20 cellular contexts compared by ENCODE assay signal in genomic region chr17:75400326-75400939, GRCh38. TPM values are rescaled to one million over a fixed set of nuclear protein-coding genes. Genes with fewer than 3 reads are reported as not detected.
DNase-seq lines count a peak whose midpoint lies in the region; ATAC-seq and TF ChIP-seq lines count a peak whose summit lies in the region.
"Had no signal": no experiment of that assay in that cellular context is flagged by ENCODE, and none has a peak within 500 bp of the region (broad histone marks: within the 10 kb centered on the region; RNA-seq: fewer than 3 reads in every experiment).

No MANE protein-coding gene starts in this region.

- no peaks in the 10 kb centered on the region for H3K9me2 ChIP-seq in GM23338 (ENCODE audit: insufficient read depth)

- no peak for ATAC-seq in central memory CD8-positive, alpha-beta T cell (replicated peaks; ENCODE audit: extremely low read depth, poor library complexity, severe bottlenecking)
- ATAC-seq in GM21390 (IDR thresholded peaks at IDR 0.05; ENCODE audit: unreplicated experiment) (no peak), GM23338 (no peak)
- ATAC-seq: A549, SK-N-SH treated with all-trans-retinoic acid at 6 μM for 48 hours had no signal

- peaks cover 26% of the 10 kb centered on the region for H3K36me3 Mint-ChIP-seq in central memory CD8-positive, alpha-beta T cell (ENCODE audit: insufficient read depth)
- H3K36me3 Mint-ChIP-seq in GM23338 (ENCODE audit: low read depth) = peaks cover 4% of the 10 kb centered on the region; the same call in 1 of the 3 replicates

- no peaks in the 10 kb centered on the region for H3K9me3 ChIP-seq in neutrophil
- H3K9me3 ChIP-seq: A549, BLaER1 had no signal

- H3K27me3 ChIP-seq in neutrophil (no peaks in the 10 kb centered on the region), GM23338 (ENCODE audit: insufficient read depth) (no peaks in the 10 kb centered on the region)
- H3K27me3 ChIP-seq: BLaER1 had no signal

- no peak overlapping the region for H2AFZ ChIP-seq in GM23338

- H3K9me3 Mint-ChIP-seq in central memory CD8-positive, alpha-beta T cell = no peaks in the 10 kb centered on the region
- H3K9me3 Mint-ChIP-seq in GM23338 = no peaks in the 10 kb centered on the region

- H3K4me2 ChIP-seq in GM23338 = no peak overlapping the region
- H3K4me2 ChIP-seq: A549, BLaER1, smooth muscle cell had no signal

- H3K27ac ChIP-seq in neutrophil (peak overlapping the region; percentile 44), GM23338 (ENCODE audit: low read depth) (no peak overlapping the region)
- H3K27ac ChIP-seq: A549, BLaER1 had no signal

- no peak overlapping the region for H3K4me3 Mint-ChIP-seq in central memory CD8-positive, alpha-beta T cell
- no peak overlapping the region for H3K4me3 Mint-ChIP-seq in GM23338
- H3K4me3 Mint-ChIP-seq: nephron progenitor cell had no signal

- H3K4me1 ChIP-seq in neutrophil (ENCODE audit: control insufficient read depth in 1 of 2, insufficient read depth in 1 of 2, low read depth in 1 of 2, low read length in 1 of 2) (peaks cover 69 to 70% of the 10 kb centered on the region in 2 experiments), GM23338 (ENCODE audit: insufficient read depth) (peaks cover 7% of the 10 kb centered on the region; the same call in 1 of the 2 replicates)

- in situ Hi-C loops in Caki2 (cut with HindIII; ENCODE audit: low pct_unique_long_range_greater_than_20kb, low sequenced_read_pairs) = no loop called here

- 0 out of 2 replicates have a peak, but pooled peaks cover 9% of the 10 kb centered on the region for H3F3A ChIP-seq in GM23338 (replicated peaks; ENCODE audit: low read depth)

- no peak for TF ChIP-seq CTCF in neutrophil (IDR thresholded peaks at IDR 0.05)
- TF ChIP-seq CTCF in GM23338 (conservative IDR thresholded peaks at IDR 0.05; ENCODE audit: low read depth in 2 of 2) = no peak

- no peaks in the 10 kb centered on the region for H3K27me3 Mint-ChIP-seq in central memory CD8-positive, alpha-beta T cell
- H3K27me3 Mint-ChIP-seq in GM23338 (ENCODE audit: insufficient read depth, low read depth, poor library complexity) = peaks cover 9% of the 10 kb centered on the region

- H3K4me3 ChIP-seq in neutrophil (ENCODE audit: low read depth in 1 of 2, low read length in 1 of 2) (no peak overlapping the region), GM23338 (no peak overlapping the region)
- H3K4me3 ChIP-seq: A549, BLaER1, smooth muscle cell had no signal

- H3K36me3 ChIP-seq in neutrophil (no peaks in the 10 kb centered on the region), GM23338 (ENCODE audit: insufficient read depth) (no peaks in the 10 kb centered on the region)

- peak; percentile 33 for DNase-seq in activated CD8-positive, alpha-beta memory T cell treated with anti-CD3 and anti-CD28 coated beads, Interleukin-2, amount 50 U/mL, for 48 hours
- DNase-seq in activated CD8-positive, alpha-beta memory T cell treated with anti-CD3 and anti-CD28 coated beads, Interleukin-2, amount 50 U/mL, for 4 hours = no peak
- DNase-seq in Caki2 (ENCODE audit: low read depth) (peak; percentile 34), amniotic stem cell (lab: John Stamatoyannopoulos, UW) (no peak), GM23338 (ENCODE audit: low spot score) (no peak)
- no peak for DNase-seq in central memory CD8-positive, alpha-beta T cell (ENCODE audit: low spot score in 2 of 2)
- DNase-seq: activated CD4-positive, CD25-positive, alpha-beta regulatory T cell; activated gamma-delta T cell; effector memory CD4-positive, alpha-beta T cell; KBM-7; NCI-H1694; nephron progenitor cell; stimulated activated CD4-positive, alpha-beta T cell treated with anti-CD3 and anti-CD28 coated beads, Interleukin-4, amount 100 ng/mL, for 24 hours; T-helper 9 cell had no signal

- H4K20me1 ChIP-seq in GM23338 (replicated peaks; ENCODE audit: insufficient read depth) = peaks cover 46% of the 10 kb centered on the region

- H3K79me2 ChIP-seq in GM23338 (replicated peaks; ENCODE audit: insufficient read depth) = peaks cover 98% of the 10 kb centered on the region

- H3K27ac Mint-ChIP-seq in central memory CD8-positive, alpha-beta T cell (ENCODE audit: low read depth) = peak overlapping the region; percentile 61
- H3K27ac Mint-ChIP-seq in GM23338 = no peak overlapping the region
- H3K27ac Mint-ChIP-seq: nephron progenitor cell had no signal

- H3K4me1 Mint-ChIP-seq in central memory CD8-positive, alpha-beta T cell = peaks cover 47% of the 10 kb centered on the region
- H3K4me1 Mint-ChIP-seq in GM23338 = peaks cover 13% of the 10 kb centered on the region; the same call in 2 of the 3 replicates

TF ChIP-seq in GM23338, 12 proteins besides CTCF, POLR2A, EP300 and RAD21 (continues in another document):
- TF ChIP-seq EZH2 (IDR thresholded peaks at IDR 0.05; ENCODE audit: low read depth, unreplicated experiment) = no peak
- no peak for TF ChIP-seq JUNB (IDR thresholded peaks at IDR 0.05; ENCODE audit: unreplicated experiment)
- no peak for TF ChIP-seq NANOG (IDR thresholded peaks at IDR 0.05; ENCODE audit: borderline replicate concordance)
- no peak for TF ChIP-seq CREB1 (CRISPR knock-in tag; IDR thresholded peaks at IDR 0.05; ENCODE audit: low read depth)
- no peak for TF ChIP-seq STAT1 (IDR thresholded peaks at IDR 0.05; ENCODE audit: unreplicated experiment)
- TF ChIP-seq ETS1 (IDR thresholded peaks at IDR 0.05) = no peak
- no peak for TF ChIP-seq ZNF331 (CRISPR knock-in tag; IDR thresholded peaks at IDR 0.05; ENCODE audit: low read depth)
- TF ChIP-seq ZNF114 (CRISPR knock-in tag; IDR thresholded peaks at IDR 0.05) = no peak

RNA-seq across cellular contexts. Expression of gene GRB2, which starts 5.0 kb away (rescaled TPM):
- 113 and 118 TPM in 2 replicates for total RNA-seq in Caki2 (2014; rRNA removed; shearing (Covaris generic); ENCODE audit: low replicate concordance)
- 112 and 121 TPM in 2 replicates for total RNA-seq in GM23338 (2014; rRNA removed; shearing (Covaris generic))
- 89.0 and 99.9 TPM in 2 replicates for polyA plus RNA-seq in GM23338 (2016; fragmentation: Nextera tagmentation; extraction: Ambion mirVana)

RNA-seq across cellular contexts. Expression of gene TMEM94, which starts 56.0 kb away (rescaled TPM):
- 65.8 and 66.0 TPM in 2 replicates for total RNA-seq in Caki2 (2014; rRNA removed; shearing (Covaris generic); ENCODE audit: low replicate concordance)
- total RNA-seq in GM23338 (2014; rRNA removed; shearing (Covaris generic)) = 36.6 and 66.0 TPM in 2 replicates
- polyA plus RNA-seq in GM23338 (2016; fragmentation: Nextera tagmentation; extraction: Ambion mirVana) = 21.9 and 24.0 TPM in 2 replicates

Comparison
In these comparisons a context has a peak if more than half of its experiments do, and no peak if none do; other contexts are left out.
1. DNase-seq: peak in activated CD8-positive, alpha-beta memory T cell treated with anti-CD3 and anti-CD28 coated beads, Interleukin-2, amount 50 U/mL, for 48 hours (single experiment) and Caki2 (single experiment); none in activated CD8-positive, alpha-beta memory T cell treated with anti-CD3 and anti-CD28 coated beads, Interleukin-2, amount 50 U/mL, for 4 hours (single experiment), central memory CD8-positive, alpha-beta T cell (0 of 2), amniotic stem cell (single experiment) and GM23338 (single experiment).